In the genomic region with DNA sequence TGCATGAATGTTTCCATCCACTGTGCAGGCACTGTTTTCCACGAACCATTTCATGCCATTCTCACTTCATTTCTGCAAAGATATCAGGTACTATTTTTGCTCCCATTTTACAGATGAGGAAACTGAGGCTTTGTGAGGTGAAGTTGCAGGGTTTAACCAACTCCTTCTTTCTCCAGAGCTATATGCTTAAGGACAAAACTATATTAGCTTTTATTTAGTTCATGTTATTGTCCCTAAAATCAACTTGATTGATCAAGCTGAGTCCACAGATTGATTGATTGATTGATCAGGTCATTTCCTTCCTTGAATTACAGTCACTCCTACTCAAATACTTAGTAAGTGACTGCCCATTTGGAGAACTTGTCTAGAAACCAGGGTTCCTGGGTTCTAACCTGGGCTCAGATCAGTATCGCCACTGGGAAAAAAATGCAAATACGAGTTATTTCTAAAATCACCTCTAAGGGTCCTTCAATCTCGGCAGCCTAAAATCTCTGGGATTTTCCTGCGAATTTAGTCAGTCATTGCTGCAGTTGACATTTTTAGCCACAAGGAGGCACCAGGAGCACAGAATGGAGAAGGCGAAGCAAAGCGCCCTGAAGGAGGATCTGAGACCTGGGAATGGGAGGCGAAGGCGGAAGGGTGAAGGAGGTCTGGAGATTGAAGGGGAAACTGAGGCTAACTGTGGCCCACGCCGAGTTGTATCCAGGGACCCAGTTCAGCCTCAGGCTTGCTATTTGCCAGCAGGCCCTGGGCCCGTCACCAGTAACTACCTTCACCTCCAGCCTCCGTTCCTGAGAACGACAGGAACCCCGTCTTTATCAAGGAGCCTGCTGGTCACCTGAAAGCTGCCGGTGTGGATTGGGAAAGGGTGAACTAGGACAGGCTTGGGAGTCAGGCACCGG, we compare ENCODE assay signal across 8 cellular contexts. TPM values are rescaled to one million over a fixed set of nuclear protein-coding genes. Genes with fewer than 3 reads are reported as not detected.
DNase-seq lines count a peak whose midpoint lies in the region; ATAC-seq and TF ChIP-seq lines count a peak whose summit lies in the region.

No MANE protein-coding gene starts in this region.

- intact Hi-C loops in sigmoid colon (cut with DNase I): loop anchor here (2.0 kb wide), 1 partner anchor 111 kb away; the partner anchor contains the start of gene PINK1

- WGBS in sigmoid colon, 2 donors: 19 to 23% methylated on average over 17 of the region's 17 CpGs

- H3K4me1 ChIP-seq in sigmoid colon: peaks cover 0 to 7% (median 0%) of the 10 kb centered on the region in 4 donors

- H3K27ac ChIP-seq in sigmoid colon: no peak overlapping the region

- no peak for TF ChIP-seq POLR2A in sigmoid colon (IDR thresholded peaks at IDR 0.05)

- peak; percentile 61 for DNase-seq in GM12865 (ENCODE audit: low read depth)
- DNase-seq in NCI-H187 treated with DMSO at 0.1 percent for 48 hours (lab: John Stamatoyannopoulos, UW): peak; percentile 14
- peak; percentile 15 for DNase-seq in T-helper 22 cell (ENCODE audit: low read depth)
- DNase-seq in astrocyte of the cerebellum (ENCODE audit: low read depth): peak; percentile 76
- DNase-seq in hypothalamus (lab: John Stamatoyannopoulos, UW): peak in 44 of 51 donors; percentile 3 to 83 (median 38)
- DNase-seq in sigmoid colon: peak; percentile 85

- H3K36me3 ChIP-seq in sigmoid colon: no peaks in the 10 kb centered on the region

- in situ Hi-C loops in astrocyte of the cerebellum (cut with HindIII; ENCODE audit: low sequenced_read_pairs): no loop called here

- ATAC-seq in HG02678 (IDR thresholded peaks at IDR 0.05; ENCODE audit: unreplicated experiment) (no peak), HG03108 (IDR thresholded peaks at IDR 0.05; ENCODE audit: unreplicated experiment) (no peak)

- no peaks in the 10 kb centered on the region for H3K27me3 ChIP-seq in sigmoid colon

- TF ChIP-seq CTCF in GM12865 (IDR thresholded peaks at IDR 0.05; ENCODE audit: insufficient read depth, low read depth, low read length, missing control alignments) (peak; percentile 84), astrocyte of the cerebellum (IDR thresholded peaks at IDR 0.05; ENCODE audit: low read depth, low read length, missing control alignments) (peak; percentile 95), sigmoid colon (IDR thresholded peaks at IDR 0.05) (peak; percentile 87 to 93 (median 90))

- no peak overlapping the region for H3K4me3 ChIP-seq in GM12865 (ENCODE audit: low read depth, low read length)
- no peak overlapping the region for H3K4me3 ChIP-seq in astrocyte of the cerebellum (ENCODE audit: low read depth, low read length)
- H3K4me3 ChIP-seq in sigmoid colon: peak overlapping the region in 1 of 4 donors; percentile 6

- no peak for TF ChIP-seq EP300 in sigmoid colon (IDR thresholded peaks at IDR 0.05)

- H3K9me3 ChIP-seq in sigmoid colon: no peaks in the 10 kb centered on the region

RNA-seq across cellular contexts. Expression of gene MUL1, which starts 14.3 kb away (rescaled TPM):
- total RNA-seq in sigmoid colon: 10 to 100 TPM; 26.8 to 34.1 (median 32.6) TPM
- polyA plus RNA-seq in sigmoid colon: 10 to 100 TPM in 1 of 3 donors, 1 to 10 TPM in 2; 4.8 to 30.3 (median 9.2) TPM

RNA-seq across cellular contexts. Expression of gene FAM43B, which starts 30.2 kb away (rescaled TPM):
- total RNA-seq in sigmoid colon: 1 to 10 TPM in 3 of 4 donors, under 1 TPM in 1; 0.81 to 1.7 (median 1.5) TPM
- polyA plus RNA-seq in sigmoid colon: under 1 TPM in 2 of 3 donors, not detected in 1; 0.23 to 0.29 TPM

RNA-seq across cellular contexts. Expression of gene CAMK2N1, which starts 36.2 kb away (rescaled TPM):
- 10 to 100 TPM; 18.3 to 31.9 (median 28.0) TPM for total RNA-seq in sigmoid colon
- polyA plus RNA-seq in sigmoid colon: 100 to 1,000 TPM in 2 of 3 donors, 10 to 100 TPM in 1; 43.9 to 247 (median 231) TPM

Comparison
In these comparisons a context has a peak if more than half of its experiments do, and no peak if none do; other contexts are left out.
1. DNase-seq: peak in every context shown above with its lines; median percentile 85 in sigmoid colon; 76 in astrocyte of the cerebellum; 61 in GM12865; 38 in hypothalamus; 15 in T-helper 22 cell; 14 in NCI-H187 treated with DMSO at 0.1 percent for 48 hours.